Comparison of ENCODE assay signal across 14 cellular contexts in the genomic region with DNA sequence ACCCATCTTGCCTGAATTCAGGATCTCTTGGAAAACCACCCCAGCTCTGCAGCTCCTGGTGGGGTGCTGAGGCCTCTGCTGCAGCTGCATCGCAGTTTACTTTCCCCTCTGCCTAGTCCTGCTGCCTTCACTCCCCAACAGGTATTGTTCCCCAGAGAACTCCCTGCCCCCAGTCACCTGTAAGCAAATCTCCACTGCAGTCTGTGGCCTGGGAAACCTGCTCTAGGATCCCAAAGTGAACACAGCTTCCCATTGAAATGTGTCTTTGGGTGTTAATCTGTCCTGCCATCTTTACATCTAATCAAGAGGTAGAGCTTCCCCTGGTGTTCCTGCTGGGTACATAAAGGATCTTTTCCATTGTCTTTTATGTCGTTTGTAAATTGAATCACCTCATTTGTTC.
"Had no signal": no experiment of that assay in that cellular context is flagged by ENCODE, and none has a peak within 500 bp of the region (broad histone marks: within the 10 kb centered on the region; RNA-seq: fewer than 3 reads in every experiment).

No MANE protein-coding gene starts in this region.

- H3K27me3 ChIP-seq: esophagus squamous epithelium had no signal

- H3K4me3 ChIP-seq: esophagus squamous epithelium had no signal

- ATAC-seq: activated naive CD8-positive, alpha-beta T cell treated with anti-CD3 and anti-CD28 coated beads, Interleukin-2, amount 50 U/mL, for 24 hours; left ventricle myocardium superior; natural killer cell; stimulated activated effector memory CD8-positive, alpha-beta T cell treated with anti-CD3 and anti-CD28 coated beads, Interleukin-12 subunit alpha, Interleukin-12 subunit beta, amount 100 ng/mL, for 72 hours had no signal

- H3K9me3 ChIP-seq: esophagus squamous epithelium had no signal

- H3K27ac ChIP-seq: esophagus squamous epithelium had no signal

- H3K36me3 ChIP-seq: esophagus squamous epithelium had no signal

- DNase-seq: activated CD4-positive, CD25-positive, alpha-beta regulatory T cell treated with anti-CD3 and anti-CD28 coated beads, Interleukin-2, amount 50 U/mL, for 72 hours; activated naive CD4-positive, alpha-beta T cell treated with anti-CD3 and anti-CD28 coated beads for 36 hours; activated naive CD8-positive, alpha-beta T cell treated with anti-CD3 and anti-CD28 coated beads, Interleukin-2, amount 50 U/mL, for 24 hours; aorta; cortex of kidney; effector CD4-positive, alpha-beta T cell; esophagus squamous epithelium; hippocampal formation; kidney glomerular epithelial cell; left ventricle myocardium superior; natural killer cell; posterior cingulate gyrus; retina had no signal
